In the genomic region with DNA sequence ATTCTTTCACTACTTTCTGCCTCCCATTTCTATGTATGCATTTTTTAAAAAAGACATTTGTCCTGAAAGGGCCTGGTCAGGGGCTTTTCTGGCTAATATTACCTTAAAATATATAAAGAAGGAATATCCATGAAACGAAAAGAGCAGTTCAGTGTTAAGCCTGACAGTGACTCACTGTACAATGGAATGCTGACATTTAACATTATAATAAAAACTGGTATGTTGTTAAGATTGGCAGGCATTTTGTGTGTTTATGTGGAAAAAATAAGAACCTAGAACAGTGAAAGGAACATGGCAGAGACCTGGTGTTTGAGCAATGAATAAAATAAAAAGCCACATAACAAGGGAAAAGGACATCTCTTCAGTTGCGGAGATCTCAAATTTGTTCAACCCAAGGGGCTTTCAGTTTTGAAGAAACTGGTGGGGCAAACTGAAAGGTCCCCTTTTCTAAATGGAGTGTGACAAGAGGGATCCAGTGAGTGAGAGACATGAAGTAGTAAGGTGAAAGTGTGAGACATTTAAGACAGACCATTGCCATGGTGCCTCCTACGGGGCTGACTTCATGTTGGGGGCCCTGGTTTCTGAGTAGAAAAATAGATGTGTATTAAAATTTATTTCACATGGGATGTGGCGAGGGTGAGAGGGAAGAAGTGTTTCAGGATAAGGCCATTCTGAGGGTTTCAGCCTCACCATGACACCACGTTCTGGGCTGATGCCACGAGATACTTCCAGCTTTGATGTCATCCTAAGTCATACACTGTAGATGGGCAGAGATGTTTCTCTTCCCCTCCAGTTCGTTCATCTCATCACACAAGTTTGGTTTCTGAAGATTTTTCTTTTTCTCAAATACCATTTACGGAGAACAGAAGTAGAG, we compare ENCODE assay signal across 10 cellular contexts.
DNase-seq lines count a peak whose midpoint lies in the region; ATAC-seq, FAIRE-seq and TF ChIP-seq lines count a peak whose summit lies in the region.
"Had no signal": no experiment of that assay in that cellular context is flagged by ENCODE, and none has a peak within 500 bp of the region (broad histone marks: within the 10 kb centered on the region; RNA-seq: fewer than 3 reads in every experiment).

No MANE protein-coding gene starts in this region.

- H3K27ac Mint-ChIP-seq in GM23338 (peak overlapping the region; percentile 64; the same call in 1 of the 2 replicates), astrocyte (ENCODE audit: unreplicated experiment) (peak overlapping the region; percentile 59), memory B cell (peak overlapping the region; percentile 72)

- H3K9ac ChIP-seq in astrocyte (ENCODE audit: low read length) = no peak overlapping the region

- no peak overlapping the region for H3K4me3 ChIP-seq in ACC112 (ENCODE audit: low read depth, low read length)
- H3K4me3 ChIP-seq in GM23338 = no peak overlapping the region
- no peak overlapping the region for H3K4me3 ChIP-seq in astrocyte (ENCODE audit: insufficient read depth, low read depth, low read length)

- FAIRE-seq in astrocyte (lab: Jason Lieb, UNC) = no peak

- H3K36me3 ChIP-seq in ACC112 (ENCODE audit: insufficient read depth, low read length) (no peaks in the 10 kb centered on the region), GM23338 (ENCODE audit: insufficient read depth) (no peaks in the 10 kb centered on the region), astrocyte (ENCODE audit: insufficient read depth, low read length) (no peaks in the 10 kb centered on the region)

- H3K36me3 Mint-ChIP-seq in GM23338 (ENCODE audit: low read depth) (peaks cover 15% of the 10 kb centered on the region), astrocyte (ENCODE audit: low read depth, unreplicated experiment) (peaks cover 12% of the 10 kb centered on the region), memory B cell (peaks cover 13% of the 10 kb centered on the region)

- peaks cover 28% of the 10 kb centered on the region for H3K4me1 ChIP-seq in ACC112 (ENCODE audit: control insufficient read depth, insufficient read depth, low read length, unreplicated experiment)
- H3K4me1 ChIP-seq in GM23338 (ENCODE audit: insufficient read depth) = peaks cover 34% of the 10 kb centered on the region
- H3K4me1 ChIP-seq in astrocyte (ENCODE audit: insufficient read depth, low read length) = peaks cover 31% of the 10 kb centered on the region

- 0 out of 2 replicates have a peak, but pooled peaks cover 5% of the 10 kb centered on the region for H3K9me2 ChIP-seq in GM23338 (ENCODE audit: insufficient read depth)

- no peaks in the 10 kb centered on the region for H3K9me3 ChIP-seq in astrocyte (ENCODE audit: insufficient read depth, low read depth, low read length)

- H3K27me3 ChIP-seq in ACC112 (ENCODE audit: insufficient read depth, low read length) (no peaks in the 10 kb centered on the region), GM23338 (ENCODE audit: insufficient read depth) (no peaks in the 10 kb centered on the region), astrocyte (ENCODE audit: insufficient read depth, low read length) (no peaks in the 10 kb centered on the region)

- H3K27me3 Mint-ChIP-seq in GM23338 (ENCODE audit: insufficient read depth, low read depth, poor library complexity) = peaks cover 7% of the 10 kb centered on the region
- H3K27me3 Mint-ChIP-seq in astrocyte (ENCODE audit: low read depth, unreplicated experiment) = no peaks in the 10 kb centered on the region
- H3K27me3 Mint-ChIP-seq in memory B cell = no peaks in the 10 kb centered on the region

- H2AFZ ChIP-seq in ACC112 (ENCODE audit: low read length, unreplicated experiment) (peak overlapping the region; percentile 0), GM23338 (no peak overlapping the region), astrocyte (ENCODE audit: low read depth, low read length) (no peak overlapping the region)

- DNase-seq in GM23338 (ENCODE audit: low spot score) = no peak
- peak; percentile 30 for DNase-seq in astrocyte (ENCODE audit: low read depth)
- DNase-seq in memory B cell (ENCODE audit: low spot score in 2 of 2) = no peak
- no peak for DNase-seq in SW480 (ENCODE audit: low spot score)
- no peak for DNase-seq in nucleus accumbens (lab: John Stamatoyannopoulos, UW)
- no peak for DNase-seq in germinal center (ENCODE audit: low spot score)
- DNase-seq: midbrain, NCI-H187 had no signal

- H3K27ac ChIP-seq in ACC112 (ENCODE audit: low read depth, low read length) (0 out of 2 replicates have a peak overlapping the region, but pooled peaks have one; percentile 13), GM23338 (ENCODE audit: low read depth) (no peak overlapping the region), astrocyte (ENCODE audit: low read depth, low read length) (no peak overlapping the region)

- H3K9me3 Mint-ChIP-seq in GM23338 (no peaks in the 10 kb centered on the region; the same call in 1 of the 3 replicates), astrocyte (ENCODE audit: unreplicated experiment) (no peaks in the 10 kb centered on the region), memory B cell (no peaks in the 10 kb centered on the region)

- no peaks in the 10 kb centered on the region for H3F3A ChIP-seq in GM23338 (replicated peaks; ENCODE audit: low read depth)

- H3K4me3 Mint-ChIP-seq in GM23338 (no peak overlapping the region), astrocyte (ENCODE audit: unreplicated experiment) (no peak overlapping the region), memory B cell (no peak overlapping the region)

- ATAC-seq in GM23338 (no peak), memory B cell (ENCODE audit: low read depth) (no peak), HG02870 (IDR thresholded peaks at IDR 0.05; ENCODE audit: unreplicated experiment) (no peak)

- peaks cover 38% of the 10 kb centered on the region for H3K4me1 Mint-ChIP-seq in GM23338
- peaks cover 37% of the 10 kb centered on the region for H3K4me1 Mint-ChIP-seq in astrocyte (ENCODE audit: low read depth, unreplicated experiment)
- peaks cover 24% of the 10 kb centered on the region for H3K4me1 Mint-ChIP-seq in memory B cell

- H3K4me2 ChIP-seq in GM23338 (no peak overlapping the region), astrocyte (ENCODE audit: low read length) (peak overlapping the region; percentile 50)

- H3K79me2 ChIP-seq in ACC112 (ENCODE audit: control insufficient read depth, insufficient read depth, low read length, unreplicated experiment) = no peaks in the 10 kb centered on the region
- no peaks in the 10 kb centered on the region for H3K79me2 ChIP-seq in GM23338 (replicated peaks; ENCODE audit: insufficient read depth)
- no peaks in the 10 kb centered on the region for H3K79me2 ChIP-seq in astrocyte (ENCODE audit: insufficient read depth, low read length)

- H4K20me1 ChIP-seq in GM23338 (replicated peaks; ENCODE audit: insufficient read depth) (no peaks in the 10 kb centered on the region), astrocyte (ENCODE audit: insufficient read depth, low read length) (no peaks in the 10 kb centered on the region)

- TF ChIP-seq CTCF in GM23338 (conservative IDR thresholded peaks at IDR 0.05; ENCODE audit: low read depth in 2 of 2) (no peak), astrocyte (IDR thresholded peaks at IDR 0.05; ENCODE audit: insufficient read depth, low read depth, low read length) (no peak)

TF ChIP-seq in GM23338, 12 proteins besides CTCF, POLR2A, EP300 and RAD21 (continues in another document):
- no peak for TF ChIP-seq EZH2 (IDR thresholded peaks at IDR 0.05; ENCODE audit: low read depth, unreplicated experiment)
- no peak for TF ChIP-seq ZNF331 (CRISPR knock-in tag; IDR thresholded peaks at IDR 0.05; ENCODE audit: low read depth)
- no peak for TF ChIP-seq POLR2AphosphoS5 (IDR thresholded peaks at IDR 0.05; ENCODE audit: low read depth)
- no peak for TF ChIP-seq ZNF114 (CRISPR knock-in tag; IDR thresholded peaks at IDR 0.05)
- no peak for TF ChIP-seq STAT1 (IDR thresholded peaks at IDR 0.05; ENCODE audit: unreplicated experiment)
- no peak for TF ChIP-seq NANOG (IDR thresholded peaks at IDR 0.05; ENCODE audit: borderline replicate concordance)
- TF ChIP-seq, protein P1, sequence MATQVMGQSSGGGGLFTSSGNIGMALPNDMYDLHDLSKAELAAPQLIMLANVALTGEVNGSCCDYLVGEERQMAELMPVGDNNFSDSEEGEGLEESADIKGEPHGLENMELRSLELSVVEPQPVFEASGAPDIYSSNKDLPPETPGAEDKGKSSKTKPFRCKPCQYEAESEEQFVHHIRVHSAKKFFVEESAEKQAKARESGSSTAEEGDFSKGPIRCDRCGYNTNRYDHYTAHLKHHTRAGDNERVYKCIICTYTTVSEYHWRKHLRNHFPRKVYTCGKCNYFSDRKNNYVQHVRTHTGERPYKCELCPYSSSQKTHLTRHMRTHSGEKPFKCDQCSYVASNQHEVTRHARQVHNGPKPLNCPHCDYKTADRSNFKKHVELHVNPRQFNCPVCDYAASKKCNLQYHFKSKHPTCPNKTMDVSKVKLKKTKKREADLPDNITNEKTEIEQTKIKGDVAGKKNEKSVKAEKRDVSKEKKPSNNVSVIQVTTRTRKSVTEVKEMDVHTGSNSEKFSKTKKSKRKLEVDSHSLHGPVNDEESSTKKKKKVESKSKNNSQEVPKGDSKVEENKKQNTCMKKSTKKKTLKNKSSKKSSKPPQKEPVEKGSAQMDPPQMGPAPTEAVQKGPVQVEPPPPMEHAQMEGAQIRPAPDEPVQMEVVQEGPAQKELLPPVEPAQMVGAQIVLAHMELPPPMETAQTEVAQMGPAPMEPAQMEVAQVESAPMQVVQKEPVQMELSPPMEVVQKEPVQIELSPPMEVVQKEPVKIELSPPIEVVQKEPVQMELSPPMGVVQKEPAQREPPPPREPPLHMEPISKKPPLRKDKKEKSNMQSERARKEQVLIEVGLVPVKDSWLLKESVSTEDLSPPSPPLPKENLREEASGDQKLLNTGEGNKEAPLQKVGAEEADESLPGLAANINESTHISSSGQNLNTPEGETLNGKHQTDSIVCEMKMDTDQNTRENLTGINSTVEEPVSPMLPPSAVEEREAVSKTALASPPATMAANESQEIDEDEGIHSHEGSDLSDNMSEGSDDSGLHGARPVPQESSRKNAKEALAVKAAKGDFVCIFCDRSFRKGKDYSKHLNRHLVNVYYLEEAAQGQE (IDR thresholded peaks at IDR 0.05; ENCODE audit: unreplicated experiment) = no peak
- TF ChIP-seq EZH2phosphoT487 (IDR thresholded peaks at IDR 0.05; ENCODE audit: unreplicated experiment) = no peak
- no peak for TF ChIP-seq ETS1 (IDR thresholded peaks at IDR 0.05)
- no peak for TF ChIP-seq JUNB (IDR thresholded peaks at IDR 0.05; ENCODE audit: unreplicated experiment)
